ENCODE assay signal across 5 cellular contexts in the genomic region with DNA sequence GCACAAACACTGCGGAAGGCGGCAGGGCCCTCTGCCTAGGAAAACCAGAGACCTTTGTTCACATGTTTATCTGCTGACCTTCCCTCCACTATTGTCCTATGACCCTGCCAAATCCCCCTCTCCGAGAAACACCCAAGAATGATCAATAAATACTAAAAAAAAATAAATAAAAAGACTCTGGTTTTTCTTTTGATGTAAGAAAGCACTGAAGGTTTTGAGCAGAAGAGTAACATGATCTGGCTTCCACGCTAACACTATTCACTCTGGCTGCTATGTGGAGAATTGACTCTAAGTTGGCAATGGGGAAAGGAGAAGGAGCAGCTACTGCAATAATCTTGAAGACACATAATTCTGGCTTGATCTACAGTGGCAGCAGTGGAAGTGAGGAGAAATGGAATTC. TPM values are rescaled to one million over a fixed set of nuclear protein-coding genes. Genes with fewer than 3 reads are reported as not detected.
"Had no signal": no experiment of that assay in that cellular context is flagged by ENCODE, and none has a peak within 500 bp of the region (broad histone marks: within the 10 kb centered on the region; RNA-seq: fewer than 3 reads in every experiment).

No MANE protein-coding gene starts in this region.

RNA-seq across cellular contexts. Expression of a gene that starts 7.7 kb away (rescaled TPM):
- total RNA-seq: LHCN-M2, NCI-H460, PC-3, SJSA1 had no signal
- polyA plus RNA-seq: SK-N-SH had no signal
